In the genomic region with DNA sequence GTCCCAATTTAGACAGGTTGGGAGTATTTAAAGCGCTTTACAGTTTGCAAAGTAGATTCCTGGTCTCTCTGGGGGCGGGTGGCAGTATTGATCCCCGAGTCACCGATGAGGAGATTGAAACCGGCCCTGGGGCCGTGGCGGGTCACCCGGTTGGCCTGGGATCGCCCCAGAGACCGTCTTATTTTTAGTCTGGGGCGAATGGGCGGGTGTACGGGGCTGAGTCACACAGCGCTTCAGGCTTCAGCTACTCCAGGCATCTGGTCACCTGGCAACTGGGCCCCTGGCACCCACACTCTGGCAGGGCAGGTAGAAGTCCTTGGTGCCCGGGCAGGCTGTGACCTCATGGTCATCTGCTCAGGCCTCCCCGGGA, we compare ENCODE assay signal across 8 cellular contexts. TPM values are rescaled to one million over a fixed set of nuclear protein-coding genes. Genes with fewer than 3 reads are reported as not detected.
DNase-seq lines count a peak whose midpoint lies in the region; TF ChIP-seq lines count a peak whose summit lies in the region.

No MANE protein-coding gene starts in this region.

- H3K36me3 ChIP-seq in MG63 (no peaks in the 10 kb centered on the region; the same call in none of the 2 replicates), cardiac muscle cell (peaks cover 29% of the 10 kb centered on the region), parathyroid adenoma (ENCODE audit: control insufficient read depth, insufficient read depth, low read length) (no peaks in the 10 kb centered on the region)

- H3K27ac ChIP-seq in cardiac muscle cell, result peak overlapping the region; percentile 95
- H3K27ac ChIP-seq in parathyroid adenoma, result peak overlapping the region; percentile 97

- H3K9me3 Mint-ChIP-seq in activated naive CD8-positive, alpha-beta T cell (ENCODE audit: low read depth), result no peaks in the 10 kb centered on the region

- peaks cover 39% of the 10 kb centered on the region for H3K79me2 ChIP-seq in parathyroid adenoma

- H3K4me2 ChIP-seq in parathyroid adenoma (ENCODE audit: low read length), result peak overlapping the region; percentile 97

- H3K27ac Mint-ChIP-seq in activated naive CD8-positive, alpha-beta T cell, result peak overlapping the region; percentile 61

- peak overlapping the region; percentile 75 for H3K4me3 ChIP-seq in MG63
- H3K4me3 ChIP-seq in cardiac muscle cell, result peak overlapping the region; percentile 48
- H3K4me3 ChIP-seq in parathyroid adenoma (ENCODE audit: low read depth, low read length), result peak overlapping the region; percentile 92

- H3K9me3 ChIP-seq in MG63 (no peaks in the 10 kb centered on the region), cardiac muscle cell (ENCODE audit: low read depth) (no peaks in the 10 kb centered on the region), parathyroid adenoma (ENCODE audit: control insufficient read depth, low read length) (no peaks in the 10 kb centered on the region)

- TF ChIP-seq CTCF in cardiac muscle cell (IDR thresholded peaks at IDR 0.05; ENCODE audit: low read depth, low read length), result no peak
- no peak for TF ChIP-seq CTCF in parathyroid adenoma (IDR thresholded peaks at IDR 0.05)

- peak overlapping the region; percentile 79 for H3K4me3 Mint-ChIP-seq in activated naive CD8-positive, alpha-beta T cell

- no peaks in the 10 kb centered on the region for H3K36me3 Mint-ChIP-seq in activated naive CD8-positive, alpha-beta T cell

- peaks cover 17% of the 10 kb centered on the region for H3K4me1 ChIP-seq in cardiac muscle cell (ENCODE audit: low read depth)
- H3K4me1 ChIP-seq in parathyroid adenoma, result peaks cover 26% of the 10 kb centered on the region

- H2AFZ ChIP-seq in parathyroid adenoma, result peak overlapping the region; percentile 90

- H3K27me3 ChIP-seq in MG63 (no peaks in the 10 kb centered on the region), cardiac muscle cell (no peaks in the 10 kb centered on the region), parathyroid adenoma (ENCODE audit: control insufficient read depth, insufficient read depth, low read length) (no peaks in the 10 kb centered on the region)

- peak; percentile 27 for DNase-seq in stimulated activated naive CD4-positive, alpha-beta T cell treated with Interleukin-2 at 50 U/mL for 16 hours (lab: John Stamatoyannopoulos, UW)
- no peak for DNase-seq in stimulated activated naive CD4-positive, alpha-beta T cell (lab: John Stamatoyannopoulos, UW)
- DNase-seq in MG63, result peak; percentile 73
- peak in 1 of 2 donors; percentile 45 for DNase-seq in cardiac muscle cell (ENCODE audit: low read depth in 1 of 2, low spot score in 1 of 2)
- no peak for DNase-seq in DMS79 treated with DMSO at 0.1 percent for 48 hours (lab: John Stamatoyannopoulos, UW)
- DNase-seq in NCI-H2227 treated with DMSO at 0.1 percent for 48 hours (lab: John Stamatoyannopoulos, UW), result no peak

- peaks cover 35% of the 10 kb centered on the region for H3K4me1 Mint-ChIP-seq in activated naive CD8-positive, alpha-beta T cell (ENCODE audit: low read depth)

- H3K27me3 Mint-ChIP-seq in activated naive CD8-positive, alpha-beta T cell, result no peaks in the 10 kb centered on the region

- peak overlapping the region; percentile 78 for H3K9ac ChIP-seq in parathyroid adenoma

RNA-seq across cellular contexts. Expression of gene MIEF2, which starts 0.7 kb away (rescaled TPM):
- total RNA-seq in MG63 (2014; rRNA removed; shearing (Covaris generic); ENCODE audit: low replicate concordance), result 3.2 and 19.9 TPM in 2 replicates
- total RNA-seq in cardiac muscle cell, result 95.7 and 101 TPM in 2 replicates
- polyA plus RNA-seq in cardiac muscle cell, result 36.9 and 37.3 TPM in 2 replicates

RNA-seq across cellular contexts. Expression of gene FLII, which starts 2.6 kb away (rescaled TPM):
- 192 and 203 TPM in 2 replicates for total RNA-seq in MG63 (2014; rRNA removed; shearing (Covaris generic); ENCODE audit: low replicate concordance)
- total RNA-seq in cardiac muscle cell, result 227 and 303 TPM in 2 replicates
- 210 and 232 TPM in 2 replicates for polyA plus RNA-seq in cardiac muscle cell

RNA-seq across cellular contexts. Expression of gene LLGL1, which starts 35.7 kb away (rescaled TPM):
- total RNA-seq in MG63 (2014; rRNA removed; shearing (Covaris generic); ENCODE audit: low replicate concordance), result 12.5 and 14.4 TPM in 2 replicates
- total RNA-seq in cardiac muscle cell, result 81.5 and 83.8 TPM in 2 replicates
- polyA plus RNA-seq in cardiac muscle cell, result 5.9 and 7.3 TPM in 2 replicates

RNA-seq across cellular contexts. Expression of gene TOP3A, which starts 53.7 kb away (rescaled TPM):
- 16.3 and 21.2 TPM in 2 replicates for total RNA-seq in MG63 (2014; rRNA removed; shearing (Covaris generic); ENCODE audit: low replicate concordance)
- total RNA-seq in cardiac muscle cell, result 31.0 and 40.1 TPM in 2 replicates
- 22.7 and 26.5 TPM in 2 replicates for polyA plus RNA-seq in cardiac muscle cell

RNA-seq across cellular contexts. Expression of gene SMCR8, which starts 54.0 kb away (rescaled TPM):
- total RNA-seq in MG63 (2014; rRNA removed; shearing (Covaris generic); ENCODE audit: low replicate concordance), result 2.6 and 5.2 TPM in 2 replicates
- 8.7 and 11.3 TPM in 2 replicates for total RNA-seq in cardiac muscle cell
- 2.9 and 3.9 TPM in 2 replicates for polyA plus RNA-seq in cardiac muscle cell

Comparison
In these comparisons a context has a peak if more than half of its experiments do, and no peak if none do; other contexts are left out.
1. DNase-seq: peak in stimulated activated naive CD4-positive, alpha-beta T cell treated with Interleukin-2 at 50 U/mL for 16 hours (single experiment) and MG63 (single experiment); none in stimulated activated naive CD4-positive, alpha-beta T cell (0 of 6), DMS79 treated with DMSO at 0.1 percent for 48 hours (single experiment) and NCI-H2227 treated with DMSO at 0.1 percent for 48 hours (single experiment).
2. Peak in every context shown above with its lines, with median percentiles within 50 percentile points of each other: H3K4me3 ChIP-seq.